Comparison of ENCODE assay signal across 1 cellular context in the genomic region with DNA sequence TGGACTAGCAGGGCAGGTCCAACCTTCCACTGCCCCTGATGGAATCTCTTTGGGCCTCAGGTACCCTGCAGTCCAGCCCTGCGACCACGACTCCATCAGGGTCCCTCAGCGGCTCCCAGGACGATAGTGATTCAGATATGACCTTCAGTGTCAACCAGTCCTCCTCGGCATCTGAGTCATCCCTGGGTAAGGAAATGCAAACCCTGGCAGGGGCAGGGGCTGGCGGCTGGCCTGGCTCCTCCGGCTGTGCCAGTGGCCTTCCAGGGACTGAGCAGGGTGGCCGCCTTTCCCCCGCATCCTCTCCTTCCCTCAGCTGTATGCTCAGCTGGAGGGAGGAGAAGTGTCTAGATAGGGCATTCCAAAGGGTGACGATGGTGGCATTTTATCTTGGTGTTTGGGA.
TF ChIP-seq lines count a peak whose summit lies in the region.

No MANE protein-coding gene starts in this region.

TF ChIP-seq in SK-N-SH, 30 proteins besides CTCF, POLR2A, EP300 and RAD21:
- no peak for TF ChIP-seq JUND (IDR thresholded peaks at IDR 0.05)
- peak; percentile 29; the same call in 1 of the 2 replicates for TF ChIP-seq FOSL2 (IDR thresholded peaks at IDR 0.05; ENCODE audit: borderline replicate concordance, low read depth)
